ENCODE assay signal across 7 cellular contexts in genomic region chr3:194671511-194671899, GRCh38. TPM values are rescaled to one million over a fixed set of nuclear protein-coding genes. Genes with fewer than 3 reads are reported as not detected.
A peak's percentile ranks its signal among the peaks of the same experiment; 100 is the strongest.
DNase-seq lines count a peak whose midpoint lies in the region; ATAC-seq and TF ChIP-seq lines count a peak whose summit lies in the region.

No MANE protein-coding gene starts in this region.

- no peak for TF ChIP-seq POLR2A in gastroesophageal sphincter (IDR thresholded peaks at IDR 0.05)

- H3K9me3 Mint-ChIP-seq in activated CD8-positive, alpha-beta T cell treated with anti-CD3 and anti-CD28 coated beads, Interleukin-2, amount 10 ng/mL, durations not matched to agents 7 days and 5 days (ENCODE audit: insufficient read depth), result no peaks in the 10 kb centered on the region

- peak; percentile 17 to 54 (median 42) for TF ChIP-seq CTCF in gastroesophageal sphincter (IDR thresholded peaks at IDR 0.05)
- TF ChIP-seq CTCF in parathyroid adenoma (IDR thresholded peaks at IDR 0.05), result peak; percentile 48

- peak overlapping the region; percentile 91 for H3K4me2 ChIP-seq in parathyroid adenoma (ENCODE audit: low read length)

- POLR2A ChIA-PET in activated CD8-positive, alpha-beta T cell treated with anti-CD3 and anti-CD28 coated beads, Interleukin-2, amount 10 ng/mL, durations not matched to agents 7 days and 5 days (lab: Charles Lee), result interaction anchor here (0.9 to 3.0 kb wide), 5 partner anchors 12 to 88 kb away, joined by 3 to 25 read pairs (median 6); partner anchors contain the start of genes FAM43A and TMEM44

- TF ChIP-seq EP300 in gastroesophageal sphincter (IDR thresholded peaks at IDR 0.05), result no peak

- H3K79me2 ChIP-seq in parathyroid adenoma, result peaks cover 16% of the 10 kb centered on the region

- H3K4me1 Mint-ChIP-seq in activated CD8-positive, alpha-beta T cell treated with anti-CD3 and anti-CD28 coated beads, Interleukin-2, amount 10 ng/mL, durations not matched to agents 7 days and 5 days (ENCODE audit: low read depth), result peaks cover 27% of the 10 kb centered on the region

- H3K4me1 ChIP-seq in gastroesophageal sphincter (peaks cover 6 to 27% (median 7%) of the 10 kb centered on the region in 3 donors), parathyroid adenoma (peaks cover 9% of the 10 kb centered on the region)

- peak overlapping the region; percentile 93 for H2AFZ ChIP-seq in parathyroid adenoma

- H3K9ac ChIP-seq in parathyroid adenoma, result no peak overlapping the region

- H3K4me3 ChIP-seq in gastroesophageal sphincter (peak overlapping the region; percentile 85 to 96), parathyroid adenoma (ENCODE audit: low read depth, low read length) (peak overlapping the region; percentile 91)

- 0% methylated on average over 5 of the region's 5 CpGs; no CpG with 5 or more reads in 1 of the 2 donors for WGBS in gastroesophageal sphincter (ENCODE audit: low coverage in 1 of 2), 2 donors

- ATAC-seq in GM21576 (IDR thresholded peaks at IDR 0.05; ENCODE audit: unreplicated experiment) (peak; percentile 20), gastroesophageal sphincter (no peak)
- ATAC-seq in activated CD8-positive, alpha-beta T cell treated with anti-CD3 and anti-CD28 coated beads, Interleukin-2, amount 10 ng/mL, durations not matched to agents 7 days and 5 days, result peak; percentile 24

- H3K27ac ChIP-seq in gastroesophageal sphincter (peak overlapping the region; percentile 75 to 94 (median 88)), parathyroid adenoma (peak overlapping the region; percentile 83)

- H3K36me3 ChIP-seq in gastroesophageal sphincter (peaks cover 0 to 31% of the 10 kb centered on the region in 2 donors), parathyroid adenoma (ENCODE audit: control insufficient read depth, insufficient read depth, low read length) (no peaks in the 10 kb centered on the region)

- in situ Hi-C loops in G401 (cut with HindIII; ENCODE audit: low sequenced_read_pairs), result no loop called here

- DNase-seq in G401 (ENCODE audit: low spot score) (peak; percentile 49), MV-4-11 (lab: John Stamatoyannopoulos, UW) (peak; percentile 27), NCI-H187 treated with DMSO at 0.1 percent for 48 hours (lab: John Stamatoyannopoulos, UW) (no peak)
- peak; percentile 49 for DNase-seq in activated CD8-positive, alpha-beta T cell treated with anti-CD3 and anti-CD28 coated beads, Interleukin-2, amount 10 ng/mL, durations not matched to agents 7 days and 5 days

- H3K27me3 Mint-ChIP-seq in activated CD8-positive, alpha-beta T cell treated with anti-CD3 and anti-CD28 coated beads, Interleukin-2, amount 10 ng/mL, durations not matched to agents 7 days and 5 days (ENCODE audit: low read depth), result no peaks in the 10 kb centered on the region

- H3K36me3 Mint-ChIP-seq in activated CD8-positive, alpha-beta T cell treated with anti-CD3 and anti-CD28 coated beads, Interleukin-2, amount 10 ng/mL, durations not matched to agents 7 days and 5 days (ENCODE audit: low read depth), result peaks cover 15% of the 10 kb centered on the region

- H3K9me3 ChIP-seq in gastroesophageal sphincter (no peaks in the 10 kb centered on the region), parathyroid adenoma (ENCODE audit: control insufficient read depth, low read length) (no peaks in the 10 kb centered on the region)

- H3K27me3 ChIP-seq in gastroesophageal sphincter (peaks cover 18% of the 10 kb centered on the region), parathyroid adenoma (ENCODE audit: control insufficient read depth, insufficient read depth, low read length) (no peaks in the 10 kb centered on the region)

- H3K4me3 Mint-ChIP-seq in activated CD8-positive, alpha-beta T cell treated with anti-CD3 and anti-CD28 coated beads, Interleukin-2, amount 10 ng/mL, durations not matched to agents 7 days and 5 days, result peak overlapping the region; percentile 97

- H3K27ac Mint-ChIP-seq in activated CD8-positive, alpha-beta T cell treated with anti-CD3 and anti-CD28 coated beads, Interleukin-2, amount 10 ng/mL, durations not matched to agents 7 days and 5 days, result peak overlapping the region; percentile 97

- CTCF ChIA-PET in activated CD8-positive, alpha-beta T cell treated with anti-CD3 and anti-CD28 coated beads, Interleukin-2, amount 10 ng/mL, durations not matched to agents 7 days and 5 days (lab: Charles Lee), result interaction anchor here (0.7 to 9.7 kb wide), 28 partner anchors 12 to 870 kb away, joined by 3 to 226 read pairs (median 4); partner anchors contain the start of genes FAM43A and XXYLT1

RNA-seq across cellular contexts. Expression of gene LSG1, which starts 0.5 kb away (rescaled TPM):
- 38.4 and 39.1 TPM in 2 replicates for total RNA-seq in G401 (2014; rRNA removed; shearing (Covaris generic))
- total RNA-seq in activated CD8-positive, alpha-beta T cell treated with anti-CD3 and anti-CD28 coated beads, Interleukin-2, amount 10 ng/mL, durations not matched to agents 7 days and 5 days, result 10 to 100 TPM; 46.9 to 48.0 TPM
- total RNA-seq in gastroesophageal sphincter, result 10 to 100 TPM; 23.0 to 30.3 (median 28.3) TPM

RNA-seq across cellular contexts. Expression of gene FAM43A, which starts 14.2 kb away (rescaled TPM):
- total RNA-seq in G401 (2014; rRNA removed; shearing (Covaris generic)), result 9.6 and 13.2 TPM in 2 replicates
- total RNA-seq in activated CD8-positive, alpha-beta T cell treated with anti-CD3 and anti-CD28 coated beads, Interleukin-2, amount 10 ng/mL, durations not matched to agents 7 days and 5 days, result 1 to 10 TPM; 1.1 to 1.2 TPM
- 10 to 100 TPM; 15.9 to 36.3 (median 23.8) TPM for total RNA-seq in gastroesophageal sphincter

RNA-seq across cellular contexts. Expression of gene TMEM44, which starts 38.3 kb away (rescaled TPM):
- total RNA-seq in G401 (2014; rRNA removed; shearing (Covaris generic)), result 6.5 and 7.3 TPM in 2 replicates
- total RNA-seq in activated CD8-positive, alpha-beta T cell treated with anti-CD3 and anti-CD28 coated beads, Interleukin-2, amount 10 ng/mL, durations not matched to agents 7 days and 5 days, result 1 to 10 TPM; 9.1 to 9.9 TPM
- total RNA-seq in gastroesophageal sphincter, result 1 to 10 TPM; 4.4 to 8.8 (median 7.4) TPM
